In genomic region chr16:55559233-55559632, GRCh38 we compare ENCODE assay signal across 23 cellular contexts. TPM values are rescaled to one million over a fixed set of nuclear protein-coding genes. Genes with fewer than 3 reads are reported as not detected.
DNase-seq lines count a peak whose midpoint lies in the region; ATAC-seq and TF ChIP-seq lines count a peak whose summit lies in the region.
"Had no signal": no experiment of that assay in that cellular context is flagged by ENCODE, and none has a peak within 500 bp of the region (broad histone marks: within the 10 kb centered on the region; RNA-seq: fewer than 3 reads in every experiment).

No MANE protein-coding gene starts in this region.

- no peaks in the 10 kb centered on the region for H3K27me3 Mint-ChIP-seq in MCF 10A (ENCODE audit: insufficient read depth, unreplicated experiment)
- no peaks in the 10 kb centered on the region for H3K27me3 Mint-ChIP-seq in nephron (ENCODE audit: low read depth)
- H3K27me3 Mint-ChIP-seq in CD8-positive, alpha-beta T cell (ENCODE audit: low read depth), result peaks cover 12% of the 10 kb centered on the region

- H3K9me3 Mint-ChIP-seq in MCF 10A (ENCODE audit: unreplicated experiment) (no peaks in the 10 kb centered on the region), nephron (peaks cover 12% of the 10 kb centered on the region)
- no peaks in the 10 kb centered on the region for H3K9me3 Mint-ChIP-seq in CD8-positive, alpha-beta T cell
- H3K9me3 Mint-ChIP-seq: activated CD8-positive, alpha-beta T cell treated with anti-CD3 and anti-CD28 coated beads for 36 hours; activated T-helper 1 cell treated with anti-CD3 and anti-CD28 coated beads, Interleukin-12 subunit alpha, Interleukin-12 subunit beta, Interleukin-2, Interleukin-4 antibody, amounts not matched to agents 30 ng/mL and 10 ng/mL and 1 ng/mL, durations not matched to agents 14 hours and 24 hours and 36 hours; CD8-positive, alpha-beta memory T cell; stimulated activated memory B cell treated with anti-CD40 and anti-IgM and Interleukin-4, amounts not matched to agents 10 μg/mL and 1 μg/mL and 100 μg/mL, for 72 hours had no signal

- no peaks in the 10 kb centered on the region for H3K79me2 ChIP-seq in GM23248 (ENCODE audit: insufficient read depth)

- no peaks in the 10 kb centered on the region for H3K36me3 ChIP-seq in GM23248 (ENCODE audit: low read depth)
- H3K36me3 ChIP-seq in CD8-positive, alpha-beta T cell (ENCODE audit: insufficient read depth, low read length), result no peaks in the 10 kb centered on the region
- H3K36me3 ChIP-seq: adrenal gland, upper lobe of left lung had no signal

- POLR2A ChIA-PET in MCF 10A (lab: Yijun Ruan, JAX), result interaction anchor here (0.6 to 5.0 kb wide), 6 partner anchors 8 to 57 kb away, joined by 3 to 58 read pairs (median 4); partner anchors contain the start of gene CAPNS2
- POLR2A ChIA-PET in CD8-positive, alpha-beta T cell (lab: Charles Lee), result no interaction called here

- H3K36me3 Mint-ChIP-seq in MCF 10A (ENCODE audit: insufficient read depth, unreplicated experiment) (peaks cover 5% of the 10 kb centered on the region), nephron (ENCODE audit: low read depth) (peaks cover 14% of the 10 kb centered on the region)
- no peaks in the 10 kb centered on the region for H3K36me3 Mint-ChIP-seq in CD8-positive, alpha-beta T cell
- H3K36me3 Mint-ChIP-seq: CD8-positive, alpha-beta memory T cell; stimulated activated memory B cell treated with anti-CD40 and anti-IgM and Interleukin-4, amounts not matched to agents 10 μg/mL and 1 μg/mL and 100 μg/mL, for 72 hours had no signal

- H3K9me3 ChIP-seq in GM23248 (ENCODE audit: low read depth), result no peaks in the 10 kb centered on the region
- H3K9me3 ChIP-seq in CD8-positive, alpha-beta T cell (ENCODE audit: low read length), result no peaks in the 10 kb centered on the region
- H3K9me3 ChIP-seq: adrenal gland, neutrophil, upper lobe of left lung had no signal

- H3K4me1 Mint-ChIP-seq in MCF 10A (ENCODE audit: insufficient read depth, unreplicated experiment) (peaks cover 65% of the 10 kb centered on the region), nephron (peaks cover 22% of the 10 kb centered on the region)
- H3K4me1 Mint-ChIP-seq in CD8-positive, alpha-beta T cell (ENCODE audit: low read depth), result no peaks in the 10 kb centered on the region
- H3K4me1 Mint-ChIP-seq: CD8-positive, alpha-beta memory T cell; stimulated activated memory B cell treated with anti-CD40 and anti-IgM and Interleukin-4, amounts not matched to agents 10 μg/mL and 1 μg/mL and 100 μg/mL, for 72 hours had no signal

- peaks cover 55% of the 10 kb centered on the region for H3F3A ChIP-seq in GM23248 (ENCODE audit: insufficient read depth)

- CTCF ChIA-PET in MCF 10A (lab: Yijun Ruan, JAX), result interaction anchor here (0.6 to 2.8 kb wide), 7 partner anchors 8 to 679 kb away, joined by 3 to 22 read pairs (median 5); no protein-coding TSS in a partner anchor
- CTCF ChIA-PET in CD8-positive, alpha-beta T cell (lab: Charles Lee), result no interaction called here

- ATAC-seq in CD8-positive, alpha-beta T cell, result no peak
- ATAC-seq in GM19351 (IDR thresholded peaks at IDR 0.05; ENCODE audit: unreplicated experiment) (no peak), GM21447 (IDR thresholded peaks at IDR 0.05; ENCODE audit: unreplicated experiment) (no peak)
- ATAC-seq: activated CD8-positive, alpha-beta T cell treated with anti-CD3 and anti-CD28 coated beads for 36 hours; Panc1; stimulated activated memory B cell treated with anti-CD40 and anti-IgM and Interleukin-4, amounts not matched to agents 10 μg/mL and 1 μg/mL and 100 μg/mL, for 72 hours had no signal

- H3K4me1 ChIP-seq in GM23248 (ENCODE audit: insufficient read depth), result peaks cover 52% of the 10 kb centered on the region
- no peaks in the 10 kb centered on the region for H3K4me1 ChIP-seq in CD8-positive, alpha-beta T cell (ENCODE audit: insufficient read depth, low read length)

- H4K20me1 ChIP-seq in GM23248 (ENCODE audit: insufficient read depth), result no peaks in the 10 kb centered on the region

- DNase-seq in GM23248 (peak; percentile 13), MCF 10A (ENCODE audit: unreplicated experiment) (peak; percentile 69), fibroblast of the aortic adventitia (ENCODE audit: low read depth) (peak; percentile 80), 8988T (no peak)
- no peak for DNase-seq in CD8-positive, alpha-beta T cell
- DNase-seq: ACHN; activated CD8-positive, alpha-beta T cell treated with anti-CD3 and anti-CD28 coated beads for 36 hours; adrenal gland; CD8-positive, alpha-beta memory T cell; Kasumi-1; NCI-H1694 treated with DMSO at 0.1 percent for 48 hours; NCI-H524 treated with DMSO at 0.1 percent for 48 hours; upper lobe of left lung had no signal

- H3K4me3 ChIP-seq in GM23248 (no peak overlapping the region), fibroblast of the aortic adventitia (ENCODE audit: low read depth, low read length) (no peak overlapping the region)
- no peak overlapping the region for H3K4me3 ChIP-seq in CD8-positive, alpha-beta T cell (ENCODE audit: low read depth, low read length)
- H3K4me3 ChIP-seq: adrenal gland, smooth muscle cell, upper lobe of left lung had no signal

- H3K27me3 ChIP-seq in GM23248 (replicated peaks; ENCODE audit: insufficient read depth), result no peaks in the 10 kb centered on the region
- H3K27me3 ChIP-seq in CD8-positive, alpha-beta T cell (ENCODE audit: insufficient read depth, low read length), result no peaks in the 10 kb centered on the region
- H3K27me3 ChIP-seq: adrenal gland, neutrophil, upper lobe of left lung had no signal

- peak overlapping the region; percentile 32 for H3K27ac Mint-ChIP-seq in MCF 10A (ENCODE audit: low read depth, unreplicated experiment)
- H3K27ac Mint-ChIP-seq in nephron, result peak overlapping the region; percentile 12 to 63 (median 31)
- H3K27ac Mint-ChIP-seq in CD8-positive, alpha-beta T cell, result no peak overlapping the region
- H3K27ac Mint-ChIP-seq: activated CD8-positive, alpha-beta T cell treated with anti-CD3 and anti-CD28 coated beads for 36 hours; activated T-helper 1 cell treated with anti-CD3 and anti-CD28 coated beads, Interleukin-12 subunit alpha, Interleukin-12 subunit beta, Interleukin-2, Interleukin-4 antibody, amounts not matched to agents 30 ng/mL and 10 ng/mL and 1 ng/mL, durations not matched to agents 14 hours and 24 hours and 36 hours; CD8-positive, alpha-beta memory T cell; stimulated activated memory B cell treated with anti-CD40 and anti-IgM and Interleukin-4, amounts not matched to agents 10 μg/mL and 1 μg/mL and 100 μg/mL, for 72 hours had no signal

- H2AFZ ChIP-seq in GM23248, result no peak overlapping the region

- no peak overlapping the region for H3K9ac ChIP-seq in GM23248

- in situ Hi-C loops in GM23248 (cut with MboI), result no loop called here

- H3K4me3 Mint-ChIP-seq in MCF 10A (ENCODE audit: unreplicated experiment), result peak overlapping the region; percentile 22
- no peak overlapping the region for H3K4me3 Mint-ChIP-seq in nephron
- H3K4me3 Mint-ChIP-seq in CD8-positive, alpha-beta T cell, result no peak overlapping the region
- H3K4me3 Mint-ChIP-seq: activated CD8-positive, alpha-beta T cell treated with anti-CD3 and anti-CD28 coated beads for 36 hours; activated T-helper 1 cell treated with anti-CD3 and anti-CD28 coated beads, Interleukin-12 subunit alpha, Interleukin-12 subunit beta, Interleukin-2, Interleukin-4 antibody, amounts not matched to agents 30 ng/mL and 10 ng/mL and 1 ng/mL, durations not matched to agents 14 hours and 24 hours and 36 hours; CD8-positive, alpha-beta memory T cell; mesothelial cell of epicardium; stimulated activated memory B cell treated with anti-CD40 and anti-IgM and Interleukin-4, amounts not matched to agents 10 μg/mL and 1 μg/mL and 100 μg/mL, for 72 hours had no signal

- no peak overlapping the region for H3K27ac ChIP-seq in GM23248
- H3K27ac ChIP-seq in CD8-positive, alpha-beta T cell (ENCODE audit: low read depth, low read length), result no peak overlapping the region
- H3K27ac ChIP-seq: adrenal gland had no signal

- peak overlapping the region; percentile 30 for H3K4me2 ChIP-seq in GM23248 (ENCODE audit: unreplicated experiment)
- H3K4me2 ChIP-seq: smooth muscle cell had no signal

- BruUV-seq in MCF 10A (replicated peaks; lab: Mats Ljungman, UMichigan), result no TSS peak

- no peak for TF ChIP-seq CTCF in MCF 10A (IDR thresholded peaks at IDR 0.05; ENCODE audit: unreplicated experiment)
- no peak for TF ChIP-seq CTCF in fibroblast of the aortic adventitia (IDR thresholded peaks at IDR 0.05; ENCODE audit: insufficient read depth, low read length)
- no peak for TF ChIP-seq CTCF in nephron (IDR thresholded peaks at IDR 0.05; ENCODE audit: unreplicated experiment in 3 of 3)
- no peak for TF ChIP-seq CTCF in CD8-positive, alpha-beta T cell (IDR thresholded peaks at IDR 0.05)

- intact Hi-C loops in MCF 10A (cut with micrococcal nuclease), result no loop called here
- intact Hi-C loops in CD8-positive, alpha-beta T cell (cut with DNase I, micrococcal nuclease), result no loop called here

- H3K9me2 ChIP-seq in GM23248 (ENCODE audit: insufficient read depth), result no peaks in the 10 kb centered on the region

RNA-seq across cellular contexts. Expression of gene CAPNS2, which starts 7.3 kb away (rescaled TPM):
- not detected in 2 replicates for total RNA-seq in GM23248 (2014; rRNA removed; shearing (Covaris generic))
- polyA plus RNA-seq in GM23248 (2016; fragmentation: Nextera tagmentation; extraction: Ambion mirVana), result 0.19 TPM in 1 of 2 replicates, not detected in the other
- total RNA-seq in MCF 10A (2022), result 0.30 and 0.32 TPM in 2 replicates
- total RNA-seq in fibroblast of the aortic adventitia (ENCODE audit: low replicate concordance), result 1.7 and 2.8 TPM in 2 replicates
- total RNA-seq in CD8-positive, alpha-beta T cell, result not detected
- total RNA-seq: activated CD8-positive, alpha-beta T cell treated with anti-CD3 and anti-CD28 coated beads for 36 hours; activated T-helper 1 cell treated with anti-CD3 and anti-CD28 coated beads, Interleukin-12 subunit alpha, Interleukin-12 subunit beta, Interleukin-2, Interleukin-4 antibody, amounts not matched to agents 30 ng/mL and 10 ng/mL and 1 ng/mL, durations not matched to agents 14 hours and 24 hours and 36 hours; CD8-positive, alpha-beta memory T cell; Daoy had no signal
- polyA plus RNA-seq: CD8-positive, alpha-beta memory T cell had no signal

RNA-seq across cellular contexts. Expression of gene LPCAT2, which starts 50.4 kb away (rescaled TPM):
- 12.4 and 27.4 TPM in 2 replicates for total RNA-seq in GM23248 (2014; rRNA removed; shearing (Covaris generic))
- 11.4 and 11.7 TPM in 2 replicates for polyA plus RNA-seq in GM23248 (2016; fragmentation: Nextera tagmentation; extraction: Ambion mirVana)
- total RNA-seq in MCF 10A (2022), result 10.7 and 11.7 TPM in 2 replicates
- total RNA-seq in fibroblast of the aortic adventitia (ENCODE audit: low replicate concordance), result 34.1 and 35.6 TPM in 2 replicates
- total RNA-seq in CD8-positive, alpha-beta T cell, result not detected

Comparison
In these comparisons a context has a peak if more than half of its experiments do, and no peak if none do; other contexts are left out.
1. DNase-seq: peak in GM23248 (single experiment), MCF 10A (single experiment) and fibroblast of the aortic adventitia (single experiment); none in CD8-positive, alpha-beta T cell (0 of 7) and 8988T (single experiment).
2. RNA of gene LPCAT2, which starts 50.4 kb away (total RNA-seq): 34.1 to 35.6 TPM in fibroblast of the aortic adventitia, 12.4 to 27.4 TPM in GM23248 and 10.7 to 11.7 TPM in MCF 10A; not detected in CD8-positive, alpha-beta T cell; every median in the first group is over 10 times any median in the second.